15 cellular contexts compared by ENCODE assay signal in genomic region chr20:57787151-57787968, GRCh38.
DNase-seq lines count a peak whose midpoint lies in the region; ATAC-seq and TF ChIP-seq lines count a peak whose summit lies in the region.
"Had no signal": no experiment of that assay in that cellular context is flagged by ENCODE, and none has a peak within 500 bp of the region (broad histone marks: within the 10 kb centered on the region; RNA-seq: fewer than 3 reads in every experiment).

No MANE protein-coding gene starts in this region.

- H3K27ac ChIP-seq in HEK293 (ENCODE audit: extremely low read depth, low read depth, low read length) (no peak overlapping the region), VCaP (peak overlapping the region; percentile 81; the same call in 1 of the 2 replicates), suprapubic skin (no peak overlapping the region)

- no peaks in the 10 kb centered on the region for H3K36me3 Mint-ChIP-seq in nephron (ENCODE audit: low read depth)
- H3K36me3 Mint-ChIP-seq: CD14-positive monocyte; CD8-positive, alpha-beta T cell had no signal

- no peaks in the 10 kb centered on the region for H3K36me3 ChIP-seq in HEK293 (ENCODE audit: control insufficient read depth in 2 of 2, insufficient read depth in 1 of 2, low read length in 2 of 2)
- no peaks in the 10 kb centered on the region for H3K36me3 ChIP-seq in suprapubic skin

- H3K9me3 ChIP-seq in HEK293 (ENCODE audit: control insufficient read depth, insufficient read depth, low read depth, low read length) = no peaks in the 10 kb centered on the region
- H3K9me3 ChIP-seq in suprapubic skin = no peaks in the 10 kb centered on the region

- POLR2A ChIA-PET in HEK293 (lab: Yijun Ruan, JAX) = no interaction called here

- CTCF ChIA-PET in HEK293 (lab: Yijun Ruan, JAX) = interaction anchor here (1.1 kb wide), 1 partner anchor 16 kb away, joined by 3 read pairs; no protein-coding TSS in a partner anchor

- 89% methylated on average over 7 of the region's 10 CpGs for WGBS in suprapubic skin

- peaks cover 18% of the 10 kb centered on the region for H3K4me1 Mint-ChIP-seq in nephron

- no peak for TF ChIP-seq POLR2A in suprapubic skin (IDR thresholded peaks at IDR 0.05)

- H3K4me3 ChIP-seq in HEK293 (ENCODE audit: low read depth, low read length) = no peak overlapping the region
- no peak overlapping the region for H3K4me3 ChIP-seq in suprapubic skin
- H3K4me3 ChIP-seq: GM23338 had no signal

- ATAC-seq in HG02973 (IDR thresholded peaks at IDR 0.05; ENCODE audit: unreplicated experiment) = no peak
- ATAC-seq: CD8-positive, alpha-beta T cell; GM23338 had no signal

- TF ChIP-seq CTCF in HEK293 (tag by site-specific recombination; IDR thresholded peaks at IDR 0.05) (no peak), VCaP (conservative IDR thresholded peaks at IDR 0.05) (no peak), nephron (IDR thresholded peaks at IDR 0.05; ENCODE audit: unreplicated experiment in 3 of 3) (no peak), suprapubic skin (IDR thresholded peaks at IDR 0.05) (no peak)

- H3K4me1 ChIP-seq in HEK293 (ENCODE audit: control insufficient read depth, insufficient read depth, low read length) = no peaks in the 10 kb centered on the region
- no peaks in the 10 kb centered on the region for H3K4me1 ChIP-seq in suprapubic skin

- peak overlapping the region in 2 of 3 experiments; percentile 17 to 42 for H3K27ac Mint-ChIP-seq in nephron
- H3K27ac Mint-ChIP-seq: CD14-positive monocyte; CD8-positive, alpha-beta T cell; GM23338 had no signal

- H3K9me3 Mint-ChIP-seq in nephron = no peaks in the 10 kb centered on the region
- H3K9me3 Mint-ChIP-seq: CD8-positive, alpha-beta T cell; GM23338 had no signal

- H3K27me3 ChIP-seq in suprapubic skin = peaks cover 4% of the 10 kb centered on the region

- H3K27me3 Mint-ChIP-seq in nephron (ENCODE audit: low read depth) = peaks cover 18% of the 10 kb centered on the region

- TF ChIP-seq EP300 in suprapubic skin (IDR thresholded peaks at IDR 0.05) = no peak

- no peak overlapping the region for H3K4me3 Mint-ChIP-seq in nephron
- H3K4me3 Mint-ChIP-seq: CD14-positive monocyte; CD8-positive, alpha-beta T cell; GM23338 had no signal

- DNase-seq in suprapubic skin (ENCODE audit: low spot score in 2 of 2) (peak; percentile 44 to 54), epidermal melanocyte (ENCODE audit: insufficient read length, low spot score) (no peak)
- no peak for DNase-seq in activated CD4-positive, alpha-beta T cell treated with anti-CD3 and anti-CD28 coated beads for 4 hours
- DNase-seq: CD8-positive, alpha-beta T cell; COR-L47; DMS153; DMS79 treated with DMSO at 0.1 percent for 48 hours; EL; H7 had no signal

TF ChIP-seq in HEK293, 187 proteins besides CTCF, POLR2A, EP300 and RAD21:
- TF ChIP-seq ZNF510 (tag by site-specific recombination; IDR thresholded peaks at IDR 0.05; ENCODE audit: insufficient replicate concordance) = no peak
- peak; percentile 38 for TF ChIP-seq EGR2 (tag by site-specific recombination; IDR thresholded peaks at IDR 0.05; ENCODE audit: low read depth)
- no peak for TF ChIP-seq ZNF621 (tag by site-specific recombination; IDR thresholded peaks at IDR 0.05)
- TF ChIP-seq ZNF146 (tag by site-specific recombination; IDR thresholded peaks at IDR 0.05) = no peak
- TF ChIP-seq BCL6B (tag by site-specific recombination; IDR thresholded peaks at IDR 0.05) = no peak
- TF ChIP-seq GLI4 (tag by site-specific recombination; IDR thresholded peaks at IDR 0.05) = no peak
- TF ChIP-seq ZNF175 (tag by site-specific recombination; IDR thresholded peaks at IDR 0.05) = no peak
- no peak for TF ChIP-seq ZNF48 (tag by site-specific recombination; IDR thresholded peaks at IDR 0.05)

Comparison
In these comparisons a context has a peak if more than half of its experiments do, and no peak if none do; other contexts are left out.
1. DNase-seq: peak in suprapubic skin (2 of 2); none in epidermal melanocyte (single experiment) and activated CD4-positive, alpha-beta T cell treated with anti-CD3 and anti-CD28 coated beads for 4 hours (0 of 2).